In genomic region chr5:173852790-173853350, GRCh38 we compare ENCODE assay signal across 33 cellular contexts.
"Had no signal": no experiment of that assay in that cellular context is flagged by ENCODE, and none has a peak within 500 bp of the region (broad histone marks: within the 10 kb centered on the region; RNA-seq: fewer than 3 reads in every experiment).

No MANE protein-coding gene starts in this region.

- ATAC-seq: activated naive CD8-positive, alpha-beta T cell treated with anti-CD3 and anti-CD28 coated beads, Interleukin-2, amount 50 U/mL, for 24 hours; activated T-cell treated with anti-CD3 and anti-CD28 coated beads, Interleukin-2, amount 50 U/mL, for 4 hours; PC-3 had no signal

- H3K4me1 Mint-ChIP-seq: activated naive CD4-positive, alpha-beta T cell treated with anti-CD3 and anti-CD28 coated beads, Interleukin-2, amount 10 ng/mL, durations not matched to agents 7 days and 5 days had no signal

- H3K4me3 ChIP-seq: Peyer's patch had no signal

- H3K4me3 Mint-ChIP-seq: activated B cell treated with CpG ODN at 0.5 μM for 24 hours; activated CD4-positive, alpha-beta memory T cell treated with anti-CD3 and anti-CD28 coated beads for 36 hours; activated naive CD4-positive, alpha-beta T cell treated with anti-CD3 and anti-CD28 coated beads, Interleukin-2, amount 10 ng/mL, durations not matched to agents 7 days and 5 days; activated naive CD8-positive, alpha-beta T cell; activated naive CD8-positive, alpha-beta T cell treated with anti-CD3 and anti-CD28 coated beads, Interleukin-2, amount 50 U/mL, for 24 hours; activated T-cell treated with anti-CD3 and anti-CD28 coated beads, Interleukin-2, amount 50 U/mL, for 4 hours; activated T-helper 1 cell treated with anti-CD3 and anti-CD28 coated beads, Interleukin-12 subunit alpha, Interleukin-12 subunit beta, Interleukin-2, Interleukin-4 antibody, amounts not matched to agents 30 ng/mL and 10 ng/mL and 1 ng/mL, durations not matched to agents 14 hours and 24 hours and 36 hours had no signal

- H3K27me3 ChIP-seq: brain microvascular endothelial cell, Peyer's patch had no signal

- H3K27ac Mint-ChIP-seq: activated B cell treated with CpG ODN at 0.5 μM for 24 hours; activated CD4-positive, alpha-beta memory T cell treated with anti-CD3 and anti-CD28 coated beads for 36 hours; activated naive CD4-positive, alpha-beta T cell treated with anti-CD3 and anti-CD28 coated beads, Interleukin-2, amount 10 ng/mL, durations not matched to agents 7 days and 5 days; activated naive CD8-positive, alpha-beta T cell; activated T-helper 1 cell treated with anti-CD3 and anti-CD28 coated beads, Interleukin-12 subunit alpha, Interleukin-12 subunit beta, Interleukin-2, Interleukin-4 antibody, amounts not matched to agents 30 ng/mL and 10 ng/mL and 1 ng/mL, durations not matched to agents 14 hours and 24 hours and 36 hours had no signal

- H3K36me3 Mint-ChIP-seq: activated naive CD4-positive, alpha-beta T cell treated with anti-CD3 and anti-CD28 coated beads, Interleukin-2, amount 10 ng/mL, durations not matched to agents 7 days and 5 days; activated naive CD8-positive, alpha-beta T cell had no signal

- H3K9ac ChIP-seq: KMS-11 had no signal

- DNase-seq: activated B cell treated with CpG ODN at 0.5 μM for 24 hours; activated CD4-positive, alpha-beta T cell treated with anti-CD3 and anti-CD28 coated beads for 4 hours; activated CD4-positive, alpha-beta T cell treated with anti-CD3 and anti-CD28 coated beads, Interleukin-2, amount 50 U/mL, for 1 hour; activated CD4-positive, CD25-positive, alpha-beta regulatory T cell treated with anti-CD3 and anti-CD28 coated beads, Interleukin-2, amount 50 U/mL, for 72 hours; activated CD8-positive, alpha-beta memory T cell treated with anti-CD3 and anti-CD28 coated beads, Interleukin-2, amount 50 U/mL, for 4 hours; activated naive CD4-positive, alpha-beta T cell treated with anti-CD3 and anti-CD28 coated beads, Interleukin-2, amount 10 ng/mL, durations not matched to agents 7 days and 5 days; activated naive CD8-positive, alpha-beta T cell treated with anti-CD3 and anti-CD28 coated beads, Interleukin-2, amount 50 U/mL, for 24 hours; activated T-cell treated with anti-CD3 and anti-CD28 coated beads for 4 hours; activated T-cell treated with anti-CD3 and anti-CD28 coated beads, Interleukin-2, amount 50 U/mL, for 4 hours; anterior cingulate cortex; brain microvascular endothelial cell; NCI-H1092 treated with DMSO at 0.1 percent for 48 hours; NCI-H1417; NCI-H146; NCI-H187; NCI-H2029 treated with DMSO at 0.1 percent for 48 hours; NCI-H2107; NCI-H2171; NCI-H510A; NCI-H526; NCI-H748 treated with DMSO at 0.1 percent for 48 hours; NK-92 treated with Interleukin-12 subunit alpha and Interleukin-12 subunit beta, amount 100 ng/mL, for 24 hours; PC-3; Peyer's patch; RPMI8226; SW 1271; T-helper 2 cell; T-helper 9 cell had no signal

- H3K4me2 ChIP-seq: KMS-11 had no signal

- H3K27ac ChIP-seq: brain microvascular endothelial cell, KMS-11, Peyer's patch, VCaP had no signal
